16 cellular contexts compared by ENCODE assay signal in genomic region chr7:28267012-28267411, GRCh38.
DNase-seq lines count a peak whose midpoint lies in the region; ATAC-seq and TF ChIP-seq lines count a peak whose summit lies in the region.
"Had no signal": no experiment of that assay in that cellular context is flagged by ENCODE, and none has a peak within 500 bp of the region (broad histone marks: within the 10 kb centered on the region; RNA-seq: fewer than 3 reads in every experiment).

No MANE protein-coding gene starts in this region.

- H3K36me3 ChIP-seq in Karpas-422 (ENCODE audit: insufficient read depth, low read length) (no peaks in the 10 kb centered on the region), upper lobe of right lung (no peaks in the 10 kb centered on the region)
- H3K36me3 ChIP-seq: BLaER1, HAP-1 had no signal

- peak; percentile 44 for ATAC-seq in activated T-helper 17 cell treated with anti-CD3 and anti-CD28 coated beads, Interleukin-2, amount 50 U/mL, for 72 hours (replicated peaks)
- no peak for ATAC-seq in upper lobe of right lung

- H3K4me2 ChIP-seq in Karpas-422 (ENCODE audit: low read depth, low read length, poor library complexity, severe bottlenecking), result peak overlapping the region; percentile 27
- H3K4me2 ChIP-seq: BLaER1 had no signal

- peak overlapping the region; percentile 74 for H3K27ac ChIP-seq in Karpas-422 (ENCODE audit: low read length)
- H3K27ac ChIP-seq in upper lobe of right lung, result no peak overlapping the region
- H3K27ac ChIP-seq: BLaER1, GM23248 had no signal

- H3K9me3 Mint-ChIP-seq in activated T-helper 17 cell treated with anti-CD3 and anti-CD28 coated beads, Interleukin-2, amount 50 U/mL, for 72 hours, result peaks cover 5% of the 10 kb centered on the region

- H3K9me3 ChIP-seq in Karpas-422 (ENCODE audit: low read length) (no peaks in the 10 kb centered on the region), upper lobe of right lung (no peaks in the 10 kb centered on the region)
- H3K9me3 ChIP-seq: BLaER1, HAP-1 had no signal

- H3K9me2 ChIP-seq in Karpas-422 (replicated peaks; ENCODE audit: insufficient read depth, low read length), result no peaks in the 10 kb centered on the region

- peaks cover 28% of the 10 kb centered on the region for H3K27me3 Mint-ChIP-seq in activated T-helper 17 cell treated with anti-CD3 and anti-CD28 coated beads, Interleukin-2, amount 50 U/mL, for 72 hours

- H3K4me3 ChIP-seq in Karpas-422 (ENCODE audit: low read length), result no peak overlapping the region
- no peak overlapping the region for H3K4me3 ChIP-seq in upper lobe of right lung
- H3K4me3 ChIP-seq: BLaER1, GM23248, HAP-1 had no signal

- H3K79me2 ChIP-seq in Karpas-422 (ENCODE audit: low read length), result no peaks in the 10 kb centered on the region

- DNase-seq in NOMO-1 treated with DMSO at 0.1 percent for 48 hours (lab: John Stamatoyannopoulos, UW; ENCODE audit: unreplicated experiment), result peak; percentile 6
- DNase-seq in NOMO-1 treated with dmso at 0.1 percent for 144 hours (lab: John Stamatoyannopoulos, UW; ENCODE audit: unreplicated experiment), result no peak
- no peak for DNase-seq in Karpas-422
- DNase-seq in dermis blood vessel endothelial cell, result no peak
- DNase-seq in upper lobe of right lung, result no peak
- DNase-seq in DMS153 treated with DMSO at 0.1 percent for 48 hours (lab: John Stamatoyannopoulos, UW; ENCODE audit: unreplicated experiment), result no peak
- DNase-seq: 8988T; CD4-positive, alpha-beta memory T cell; DMS153; DMS79 treated with DMSO at 0.1 percent for 48 hours; EL; GM23248 had no signal

- peaks cover 26% of the 10 kb centered on the region for H3K4me1 ChIP-seq in Karpas-422 (ENCODE audit: low read length)
- H3K4me1 ChIP-seq in upper lobe of right lung, result no peaks in the 10 kb centered on the region
- H3K4me1 ChIP-seq: BLaER1, HAP-1 had no signal

- H3K27me3 ChIP-seq in Karpas-422 (ENCODE audit: low read length), result no peaks in the 10 kb centered on the region
- no peaks in the 10 kb centered on the region for H3K27me3 ChIP-seq in upper lobe of right lung
- H3K27me3 ChIP-seq: BLaER1 had no signal

- intact Hi-C loops in upper lobe of right lung (cut with DNase I), result no loop called here

- H2AFZ ChIP-seq in Karpas-422 (ENCODE audit: low read length), result no peak overlapping the region
- H2AFZ ChIP-seq: GM23248 had no signal

- TF ChIP-seq CTCF in upper lobe of right lung (IDR thresholded peaks at IDR 0.05), result no peak

- no peaks in the 10 kb centered on the region for H3K36me3 Mint-ChIP-seq in activated T-helper 17 cell treated with anti-CD3 and anti-CD28 coated beads, Interleukin-2, amount 50 U/mL, for 72 hours (ENCODE audit: low read depth)
- H3K36me3 Mint-ChIP-seq: CD4-positive, alpha-beta memory T cell had no signal

- no peak overlapping the region for H3K4me3 Mint-ChIP-seq in activated T-helper 17 cell treated with anti-CD3 and anti-CD28 coated beads, Interleukin-2, amount 50 U/mL, for 72 hours
- H3K4me3 Mint-ChIP-seq: CD14-positive monocyte; CD4-positive, alpha-beta memory T cell had no signal

- no peak overlapping the region for H3K27ac Mint-ChIP-seq in activated T-helper 17 cell treated with anti-CD3 and anti-CD28 coated beads, Interleukin-2, amount 50 U/mL, for 72 hours
- H3K27ac Mint-ChIP-seq: CD14-positive monocyte; CD4-positive, alpha-beta memory T cell had no signal

- H3K9ac ChIP-seq in Karpas-422 (ENCODE audit: low read length), result peak overlapping the region; percentile 17; the same call in 1 of the 2 replicates
- H3K9ac ChIP-seq: BLaER1, GM23248 had no signal

- no peaks in the 10 kb centered on the region for H4K20me1 ChIP-seq in Karpas-422 (ENCODE audit: insufficient read depth, low read depth, low read length)
- H4K20me1 ChIP-seq: BLaER1 had no signal

- peaks cover 9% of the 10 kb centered on the region for H3K4me1 Mint-ChIP-seq in activated T-helper 17 cell treated with anti-CD3 and anti-CD28 coated beads, Interleukin-2, amount 50 U/mL, for 72 hours
- H3K4me1 Mint-ChIP-seq: CD4-positive, alpha-beta memory T cell had no signal
